18 cellular contexts compared by ENCODE assay signal in genomic region chr2:9763356-9764152, GRCh38.
DNase-seq lines count a peak whose midpoint lies in the region; ATAC-seq and TF ChIP-seq lines count a peak whose summit lies in the region.
"Had no signal": no experiment of that assay in that cellular context is flagged by ENCODE, and none has a peak within 500 bp of the region (broad histone marks: within the 10 kb centered on the region; RNA-seq: fewer than 3 reads in every experiment).

No MANE protein-coding gene starts in this region.

- H3K4me1 ChIP-seq in hepatocyte (ENCODE audit: insufficient read depth) (peaks cover 24% of the 10 kb centered on the region), Karpas-422 (ENCODE audit: low read length) (peaks cover 10% of the 10 kb centered on the region)

- no peaks in the 10 kb centered on the region for H3K9me3 Mint-ChIP-seq in activated CD8-positive, alpha-beta memory T cell treated with anti-CD3 and anti-CD28 coated beads, Interleukin-2, amount 10 ng/mL, durations not matched to agents 7 days and 5 days (ENCODE audit: low read depth)
- H3K9me3 Mint-ChIP-seq: stimulated activated naive CD8-positive, alpha-beta T cell treated with anti-CD3 and anti-CD28 coated beads, Interleukin-15, Interleukin-2, amounts not matched to agents 100 ng/mL and 50 ng/mL, for 24 hours had no signal

- DNase-seq in activated CD8-positive, alpha-beta memory T cell treated with anti-CD3 and anti-CD28 coated beads, Interleukin-2, amount 10 ng/mL, durations not matched to agents 7 days and 5 days = no peak
- DNase-seq in activated CD8-positive, alpha-beta memory T cell treated with anti-CD3 and anti-CD28 coated beads for 24 hours = no peak
- DNase-seq in G401 (ENCODE audit: low spot score) (peak; percentile 93), SHP77 (lab: John Stamatoyannopoulos, UW) (peak; percentile 58 to 71), hepatocyte (ENCODE audit: low spot score) (peak; percentile 59), NCI-H1694 treated with DMSO at 0.1 percent for 48 hours (lab: John Stamatoyannopoulos, UW) (no peak), Karpas-422 (no peak), GM19238 (ENCODE audit: insufficient read length, low spot score) (no peak)
- DNase-seq: activated CD8-positive, alpha-beta memory T cell treated with anti-CD3 and anti-CD28 coated beads, Interleukin-2, amount 50 U/mL, for 48 hours; anterior cingulate cortex; effector CD8-positive, alpha-beta T cell; GDM1; left lung; NCI-H1436; NK-92 treated with Interleukin-12 subunit alpha and Interleukin-12 subunit beta, amount 100 ng/mL, for 24 hours had no signal

- CTCF ChIA-PET in activated CD8-positive, alpha-beta memory T cell treated with anti-CD3 and anti-CD28 coated beads, Interleukin-2, amount 10 ng/mL, durations not matched to agents 7 days and 5 days (lab: Charles Lee) = interaction anchor here (0.8 to 1.5 kb wide), 2 partner anchors 9 to 322 kb away, joined by 3 to 5 read pairs; no protein-coding TSS in a partner anchor

- H3K9me3 ChIP-seq in hepatocyte (ENCODE audit: low read depth) (no peaks in the 10 kb centered on the region), Karpas-422 (ENCODE audit: low read length) (no peaks in the 10 kb centered on the region)
- H3K9me3 ChIP-seq: left lung, neutrophil had no signal

- no peaks in the 10 kb centered on the region for H3K36me3 Mint-ChIP-seq in activated CD8-positive, alpha-beta memory T cell treated with anti-CD3 and anti-CD28 coated beads, Interleukin-2, amount 10 ng/mL, durations not matched to agents 7 days and 5 days

- H3K36me3 ChIP-seq in hepatocyte (replicated peaks; ENCODE audit: insufficient read depth, low read depth) (no peaks in the 10 kb centered on the region), Karpas-422 (ENCODE audit: insufficient read depth, low read length) (no peaks in the 10 kb centered on the region)
- H3K36me3 ChIP-seq: left lung, neutrophil had no signal

- H3K9me2 ChIP-seq in hepatocyte (replicated peaks; ENCODE audit: insufficient read depth) (no peaks in the 10 kb centered on the region), Karpas-422 (replicated peaks; ENCODE audit: insufficient read depth, low read length) (no peaks in the 10 kb centered on the region)

- H3K27me3 Mint-ChIP-seq in activated CD8-positive, alpha-beta memory T cell treated with anti-CD3 and anti-CD28 coated beads, Interleukin-2, amount 10 ng/mL, durations not matched to agents 7 days and 5 days = peaks cover 8% of the 10 kb centered on the region

- H3K27ac Mint-ChIP-seq in activated CD8-positive, alpha-beta memory T cell treated with anti-CD3 and anti-CD28 coated beads, Interleukin-2, amount 10 ng/mL, durations not matched to agents 7 days and 5 days = peak overlapping the region; percentile 53
- H3K27ac Mint-ChIP-seq: B cell; stimulated activated naive CD8-positive, alpha-beta T cell treated with anti-CD3 and anti-CD28 coated beads, Interleukin-15, Interleukin-2, amounts not matched to agents 100 ng/mL and 50 ng/mL, for 24 hours had no signal

- 58% methylated on average over 7 of the region's 7 CpGs for WGBS in hepatocyte (ENCODE audit: low lambda C conversion rate, missing lambda C conversion rate)

- in situ Hi-C loops in G401 (cut with HindIII; ENCODE audit: low sequenced_read_pairs) = loop anchor here (5.0 kb wide), 1 partner anchor 51 kb away; no protein-coding TSS in a partner anchor

- peaks cover 8% of the 10 kb centered on the region for H3K27me3 ChIP-seq in hepatocyte
- no peaks in the 10 kb centered on the region for H3K27me3 ChIP-seq in Karpas-422 (ENCODE audit: low read length)
- H3K27me3 ChIP-seq: left lung had no signal

- no peak overlapping the region for H3K4me3 ChIP-seq in hepatocyte
- no peak overlapping the region for H3K4me3 ChIP-seq in Karpas-422 (ENCODE audit: low read length)
- H3K4me3 ChIP-seq: left lung had no signal

- H4K20me1 ChIP-seq in hepatocyte (ENCODE audit: insufficient read depth, poor library complexity, severe bottlenecking) = no peaks in the 10 kb centered on the region
- H4K20me1 ChIP-seq in Karpas-422 (ENCODE audit: insufficient read depth, low read depth, low read length) = no peaks in the 10 kb centered on the region

- H3K4me2 ChIP-seq in hepatocyte (no peak overlapping the region), Karpas-422 (ENCODE audit: low read depth, low read length, poor library complexity, severe bottlenecking) (no peak overlapping the region)

- H3K9ac ChIP-seq in Karpas-422 (ENCODE audit: low read length) = no peak overlapping the region

- H3K4me3 Mint-ChIP-seq in activated CD8-positive, alpha-beta memory T cell treated with anti-CD3 and anti-CD28 coated beads, Interleukin-2, amount 10 ng/mL, durations not matched to agents 7 days and 5 days = no peak overlapping the region
- H3K4me3 Mint-ChIP-seq: B cell; stimulated activated naive CD8-positive, alpha-beta T cell treated with anti-CD3 and anti-CD28 coated beads, Interleukin-15, Interleukin-2, amounts not matched to agents 100 ng/mL and 50 ng/mL, for 24 hours had no signal

- H2AFZ ChIP-seq in hepatocyte = no peak overlapping the region
- no peak overlapping the region for H2AFZ ChIP-seq in Karpas-422 (ENCODE audit: low read length)

- H3K79me2 ChIP-seq in hepatocyte = no peaks in the 10 kb centered on the region
- no peaks in the 10 kb centered on the region for H3K79me2 ChIP-seq in Karpas-422 (ENCODE audit: low read length)

- H3K27ac ChIP-seq in hepatocyte (peak overlapping the region; percentile 68), Karpas-422 (ENCODE audit: low read length) (no peak overlapping the region)
- H3K27ac ChIP-seq: left lung, neutrophil had no signal

- peaks cover 44% of the 10 kb centered on the region for H3K4me1 Mint-ChIP-seq in activated CD8-positive, alpha-beta memory T cell treated with anti-CD3 and anti-CD28 coated beads, Interleukin-2, amount 10 ng/mL, durations not matched to agents 7 days and 5 days

- peak; percentile 53 for ATAC-seq in activated CD8-positive, alpha-beta memory T cell treated with anti-CD3 and anti-CD28 coated beads, Interleukin-2, amount 10 ng/mL, durations not matched to agents 7 days and 5 days
- ATAC-seq: left lung had no signal

- TF ChIP-seq CTCF in hepatocyte (IDR thresholded peaks at IDR 0.05; ENCODE audit: poor library complexity) = no peak

Comparison
In these comparisons a context has a peak if more than half of its experiments do, and no peak if none do; other contexts are left out.
1. DNase-seq: peak in G401 (single experiment), SHP77 (2 of 2) and hepatocyte (single experiment); none in activated CD8-positive, alpha-beta memory T cell treated with anti-CD3 and anti-CD28 coated beads, Interleukin-2, amount 10 ng/mL, durations not matched to agents 7 days and 5 days (single experiment), activated CD8-positive, alpha-beta memory T cell treated with anti-CD3 and anti-CD28 coated beads for 24 hours (single experiment), NCI-H1694 treated with DMSO at 0.1 percent for 48 hours (single experiment), Karpas-422 (single experiment) and GM19238 (single experiment).